8 cellular contexts compared by ENCODE assay signal in genomic region chr17:8176998-8177731, GRCh38. TPM values are rescaled to one million over a fixed set of nuclear protein-coding genes. Genes with fewer than 3 reads are reported as not detected.
A peak's percentile ranks its signal among the peaks of the same experiment; 100 is the strongest.
DNase-seq lines count a peak whose midpoint lies in the region; ATAC-seq, FAIRE-seq and TF ChIP-seq lines count a peak whose summit lies in the region.

No MANE protein-coding gene starts in this region.

- FAIRE-seq in small intestine (lab: Jason Lieb, UNC) = no peak

- no peaks in the 10 kb centered on the region for H3K36me3 ChIP-seq in SJSA1
- no peaks in the 10 kb centered on the region for H3K36me3 ChIP-seq in rectal smooth muscle tissue (ENCODE audit: control insufficient read depth, insufficient read depth, low read length)
- no peaks in the 10 kb centered on the region for H3K36me3 ChIP-seq in small intestine (ENCODE audit: control insufficient read depth in 2 of 2, insufficient read depth in 2 of 2, low read length in 2 of 2)

- ATAC-seq in GM21515 (IDR thresholded peaks at IDR 0.05; ENCODE audit: unreplicated experiment) (no peak), HG02571 (IDR thresholded peaks at IDR 0.05; ENCODE audit: unreplicated experiment) (no peak), GM21381 (IDR thresholded peaks at IDR 0.05; ENCODE audit: unreplicated experiment) (no peak)

- H3K4me3 ChIP-seq in GM08714 (ENCODE audit: low read length) (peak overlapping the region; percentile 66; the same call in 1 of the 2 replicates), SJSA1 (peak overlapping the region; percentile 49), fibroblast of mammary gland (ENCODE audit: control insufficient read depth, low read depth, low read length) (peak overlapping the region; percentile 77), rectal smooth muscle tissue (ENCODE audit: low read length) (peak overlapping the region; percentile 89), small intestine (ENCODE audit: low read depth in 1 of 2, low read length in 2 of 2) (peak overlapping the region in 1 of 2 donors; percentile 71)

- peaks cover 22% of the 10 kb centered on the region for H3K4me1 ChIP-seq in SJSA1 (replicated peaks)
- H3K4me1 ChIP-seq in rectal smooth muscle tissue (ENCODE audit: control insufficient read depth, insufficient read depth, low read length) = peaks cover 16% of the 10 kb centered on the region
- peaks cover 0 to 7% of the 10 kb centered on the region in 2 donors for H3K4me1 ChIP-seq in small intestine (ENCODE audit: control insufficient read depth in 2 of 2, insufficient read depth in 1 of 2, low read depth in 1 of 2, low read length in 1 of 2)

- H3K9me3 ChIP-seq in SJSA1 (replicated peaks) (no peaks in the 10 kb centered on the region), small intestine (ENCODE audit: control insufficient read depth, low read depth) (no peaks in the 10 kb centered on the region)

- 57 to 72% (median 60%) methylated on average over 19 of the region's 19 CpGs for WGBS in small intestine, 3 donors

- no peak overlapping the region for H3K9ac ChIP-seq in rectal smooth muscle tissue (ENCODE audit: low read length)

- H3K27me3 ChIP-seq in SJSA1 (replicated peaks) (no peaks in the 10 kb centered on the region), rectal smooth muscle tissue (ENCODE audit: control insufficient read depth, insufficient read depth, low read length) (no peaks in the 10 kb centered on the region), small intestine (ENCODE audit: control insufficient read depth in 2 of 2, insufficient read depth in 2 of 2, low read length in 2 of 2) (no peaks in the 10 kb centered on the region)

- TF ChIP-seq CTCF in fibroblast of mammary gland (conservative IDR thresholded peaks at IDR 0.05; ENCODE audit: control insufficient read depth, insufficient read depth, low read depth, low read length) = no peak

- no peak for DNase-seq in SJSA1 (ENCODE audit: low read depth in 1 of 2, low spot score in 2 of 2)
- no peak for DNase-seq in fibroblast of mammary gland (ENCODE audit: low read depth)
- DNase-seq in small intestine = no peak

- H3K27ac ChIP-seq in SJSA1 (peak overlapping the region; percentile 37; the same call in 1 of the 2 replicates), rectal smooth muscle tissue (ENCODE audit: low read depth, low read length) (peak overlapping the region; percentile 73), small intestine (ENCODE audit: low read depth in 1 of 2, low read length in 1 of 2) (peak overlapping the region in 1 of 2 donors; percentile 78)

RNA-seq across cellular contexts. Expression of gene TMEM107, which starts 1.0 kb away (rescaled TPM):
- total RNA-seq in SJSA1 (2014; rRNA removed; shearing (Covaris generic)) = 11.5 and 15.9 TPM in 2 replicates
- 10 to 100 TPM in 1 of 3 donors, 1 to 10 TPM in 1, under 1 TPM in 1; 0.89 to 14.9 (median 1.4) TPM for polyA plus RNA-seq in small intestine

RNA-seq across cellular contexts. Expression of gene BORCS6, which starts 12.8 kb away (rescaled TPM):
- 4.3 and 7.4 TPM in 2 replicates for total RNA-seq in SJSA1 (2014; rRNA removed; shearing (Covaris generic))
- polyA plus RNA-seq in small intestine = 10 to 100 TPM in 2 of 3 donors, 1 to 10 TPM in 1; 9.8 to 13.8 (median 11.8) TPM

RNA-seq across cellular contexts. Expression of gene VAMP2, which starts 14.4 kb away (rescaled TPM):
- 2.9 and 9.7 TPM in 2 replicates for total RNA-seq in SJSA1 (2014; rRNA removed; shearing (Covaris generic))
- 10 to 100 TPM; 27.5 to 47.3 (median 46.2) TPM for polyA plus RNA-seq in small intestine

RNA-seq across cellular contexts. Expression of gene PER1, which starts 25.0 kb away (rescaled TPM):
- 1.0 and 8.3 TPM in 2 replicates for total RNA-seq in SJSA1 (2014; rRNA removed; shearing (Covaris generic))
- 10 to 100 TPM; 47.8 to 79.4 (median 60.1) TPM for polyA plus RNA-seq in small intestine

RNA-seq across cellular contexts. Expression of gene AURKB, which starts 33.2 kb away (rescaled TPM):
- 99.7 and 119 TPM in 2 replicates for total RNA-seq in SJSA1 (2014; rRNA removed; shearing (Covaris generic))
- polyA plus RNA-seq in small intestine = 10 to 100 TPM in 1 of 3 donors, 1 to 10 TPM in 2; 4.9 to 48.4 (median 5.1) TPM
